ENCODE assay signal across 33 cellular contexts in the genomic region with DNA sequence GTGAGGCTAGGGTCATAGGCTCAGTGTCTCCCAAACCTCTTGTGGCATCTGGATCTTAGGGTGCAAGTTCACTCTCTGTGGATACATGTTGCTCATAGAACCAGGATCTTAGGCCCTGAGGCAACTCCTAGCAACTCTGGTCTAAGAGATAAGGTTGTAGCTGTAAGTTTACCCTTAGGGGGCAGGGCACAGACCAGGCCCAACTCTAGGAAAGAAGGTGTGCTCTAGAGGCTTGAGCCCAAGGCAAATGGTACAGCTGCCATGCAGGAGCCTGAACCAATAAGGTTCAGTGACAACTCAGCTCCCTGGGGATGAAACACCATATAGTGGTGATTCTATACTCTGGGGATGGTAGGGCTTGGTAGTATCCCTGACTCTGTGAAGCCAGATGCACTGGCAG. TPM values are rescaled to one million over a fixed set of nuclear protein-coding genes. Genes with fewer than 3 reads are reported as not detected.
"Had no signal": no experiment of that assay in that cellular context is flagged by ENCODE, and none has a peak within 500 bp of the region (broad histone marks: within the 10 kb centered on the region; RNA-seq: fewer than 3 reads in every experiment).

No MANE protein-coding gene starts in this region.

- H3K27me3 Mint-ChIP-seq: dendritic cell treated with granulocyte-macrophage colony-stimulating factor and Interleukin-4, amounts not matched to agents 40 ng/mL and 50 ng/mL, for 4 days had no signal

- H3K27me3 ChIP-seq: brain microvascular endothelial cell, esophagus squamous epithelium, gastroesophageal sphincter, hepatocyte had no signal

- H3K4me3 Mint-ChIP-seq: activated CD4-positive, alpha-beta T cell treated with anti-CD3 and anti-CD28 coated beads, Interleukin-2, amount 10 ng/mL, durations not matched to agents 7 days and 5 days; activated CD8-positive, alpha-beta T cell treated with anti-CD3 and anti-CD28 coated beads for 36 hours; activated naive CD8-positive, alpha-beta T cell; activated T-cell treated with anti-CD3 and anti-CD28 coated beads, Interleukin-2, amount 50 U/mL, for 4 hours; activated T-helper 17 cell treated with anti-CD3 and anti-CD28 coated beads, Interleukin-2, amount 50 U/mL, for 72 hours; central memory CD8-positive, alpha-beta T cell; dendritic cell treated with granulocyte-macrophage colony-stimulating factor and Interleukin-4, amounts not matched to agents 40 ng/mL and 50 ng/mL, for 4 days; T-helper 17 cell; T-helper 2 cell treated with Interferon-gamma antibody and Interleukin-4, amounts not matched to agents 5 μg/mL and 100 μg/mL, for 36 hours had no signal

- H3K27ac ChIP-seq: brain microvascular endothelial cell, coronary artery, dorsolateral prefrontal cortex, esophagus squamous epithelium, gastroesophageal sphincter, heart right ventricle, hepatocyte had no signal

- H3K27ac Mint-ChIP-seq: activated CD4-positive, alpha-beta T cell treated with anti-CD3 and anti-CD28 coated beads, Interleukin-2, amount 10 ng/mL, durations not matched to agents 7 days and 5 days; activated CD8-positive, alpha-beta T cell treated with anti-CD3 and anti-CD28 coated beads for 36 hours; activated naive CD8-positive, alpha-beta T cell; activated T-helper 17 cell treated with anti-CD3 and anti-CD28 coated beads, Interleukin-2, amount 50 U/mL, for 72 hours; dendritic cell treated with granulocyte-macrophage colony-stimulating factor and Interleukin-4, amounts not matched to agents 40 ng/mL and 50 ng/mL, for 4 days; T-helper 17 cell; T-helper 2 cell treated with Interferon-gamma antibody and Interleukin-4, amounts not matched to agents 5 μg/mL and 100 μg/mL, for 36 hours had no signal

- ATAC-seq: activated CD8-positive, alpha-beta T cell treated with anti-CD3 and anti-CD28 coated beads for 36 hours; activated T-cell treated with anti-CD3 and anti-CD28 coated beads, Interleukin-2, amount 50 U/mL, for 4 hours; activated T-helper 17 cell treated with anti-CD3 and anti-CD28 coated beads, Interleukin-2, amount 50 U/mL, for 72 hours; gastroesophageal sphincter; heart right ventricle; T-helper 17 cell had no signal

- H3K36me3 ChIP-seq: brain microvascular endothelial cell, esophagus squamous epithelium, gastroesophageal sphincter, heart right ventricle had no signal

- H3K4me1 Mint-ChIP-seq: activated CD4-positive, alpha-beta T cell treated with anti-CD3 and anti-CD28 coated beads, Interleukin-2, amount 10 ng/mL, durations not matched to agents 7 days and 5 days; activated T-helper 17 cell treated with anti-CD3 and anti-CD28 coated beads, Interleukin-2, amount 50 U/mL, for 72 hours; central memory CD8-positive, alpha-beta T cell; T-helper 17 cell had no signal

- DNase-seq: activated CD4-positive, alpha-beta T cell treated with anti-CD3 and anti-CD28 coated beads for 1 hour; activated CD4-positive, alpha-beta T cell treated with anti-CD3 and anti-CD28 coated beads for 4 hours; activated CD4-positive, alpha-beta T cell treated with anti-CD3 and anti-CD28 coated beads, Interleukin-2, amount 10 ng/mL, durations not matched to agents 7 days and 5 days; activated CD4-positive, alpha-beta T cell treated with anti-CD3 and anti-CD28 coated beads, Interleukin-2, amount 50 U/mL, for 4 hours; activated CD8-positive, alpha-beta memory T cell treated with anti-CD3 and anti-CD28 coated beads for 24 hours; activated CD8-positive, alpha-beta T cell treated with anti-CD3 and anti-CD28 coated beads for 36 hours; activated effector memory CD4-positive, alpha-beta T cell treated with Interleukin-2 at 50 U/mL for 16 hours; activated gamma-delta T cell treated with Interleukin-2 at 50 U/mL for 16 hours; activated naive CD4-positive, alpha-beta T cell treated with anti-CD3 and anti-CD28 coated beads, Interleukin-2, amount 50 U/mL, for 16 hours; activated naive CD4-positive, alpha-beta T cell treated with Interleukin-2 at 50 U/mL for 16 hours; activated T-cell treated with anti-CD3 and anti-CD28 coated beads, Interleukin-2, amount 50 U/mL, for 4 hours; amniotic stem cell; anterior cingulate cortex; brain microvascular endothelial cell; dorsolateral prefrontal cortex; effector memory CD4-positive, alpha-beta T cell; esophagus squamous epithelium; foreskin melanocyte; heart right ventricle; T-helper 17 cell; T1000 had no signal

- H3K9me3 ChIP-seq: esophagus squamous epithelium had no signal

- H3K4me3 ChIP-seq: coronary artery, dorsolateral prefrontal cortex, esophagus squamous epithelium, gastroesophageal sphincter, heart right ventricle, hepatocyte had no signal

- H3K9me3 Mint-ChIP-seq: activated CD4-positive, alpha-beta T cell treated with anti-CD3 and anti-CD28 coated beads, Interleukin-2, amount 10 ng/mL, durations not matched to agents 7 days and 5 days; activated CD8-positive, alpha-beta T cell treated with anti-CD3 and anti-CD28 coated beads for 36 hours; activated T-helper 17 cell treated with anti-CD3 and anti-CD28 coated beads, Interleukin-2, amount 50 U/mL, for 72 hours; central memory CD8-positive, alpha-beta T cell; dendritic cell treated with granulocyte-macrophage colony-stimulating factor and Interleukin-4, amounts not matched to agents 40 ng/mL and 50 ng/mL, for 4 days; T-helper 2 cell treated with Interferon-gamma antibody and Interleukin-4, amounts not matched to agents 5 μg/mL and 100 μg/mL, for 36 hours had no signal

- H3K4me1 ChIP-seq: esophagus squamous epithelium, gastroesophageal sphincter, heart right ventricle had no signal

RNA-seq across cellular contexts. Expression of a gene that starts 17.8 kb away (rescaled TPM):
- total RNA-seq: cardiac septum, esophagus squamous epithelium, fibroblast of villous mesenchyme, gastroesophageal sphincter, glomerular endothelial cell had no signal

RNA-seq across cellular contexts. Expression of a gene that starts 23.5 kb away (rescaled TPM):
- total RNA-seq: activated T-cell treated with anti-CD3 and anti-CD28 coated beads, Interleukin-2, amount 50 U/mL, for 4 hours; astrocyte had no signal
